ENCODE assay signal across 22 cellular contexts in the genomic region with DNA sequence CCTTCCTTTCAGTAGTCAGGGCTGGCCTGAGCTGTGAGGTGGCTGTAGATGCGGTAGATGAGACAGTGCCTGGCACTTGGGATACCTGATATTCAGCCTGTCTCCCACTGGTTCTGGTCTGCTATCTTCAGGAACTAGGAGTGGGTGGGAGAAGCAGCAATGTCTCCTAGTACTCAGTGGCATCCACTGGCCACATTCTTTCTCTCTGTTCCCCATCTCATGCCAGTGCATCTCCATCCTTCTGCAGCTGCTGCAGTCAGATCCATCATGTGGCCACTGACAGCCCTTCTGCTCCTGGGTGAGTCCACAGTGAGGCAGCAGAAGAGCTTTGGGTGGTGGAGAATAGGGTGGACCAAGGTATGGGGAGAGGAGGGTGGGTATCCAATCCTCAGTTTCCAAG. TPM values are rescaled to one million over a fixed set of nuclear protein-coding genes. Genes with fewer than 3 reads are reported as not detected.
DNase-seq lines count a peak whose midpoint lies in the region.
"Had no signal": no experiment of that assay in that cellular context is flagged by ENCODE, and none has a peak within 500 bp of the region (broad histone marks: within the 10 kb centered on the region; RNA-seq: fewer than 3 reads in every experiment).

No MANE protein-coding gene starts in this region.

- no peaks in the 10 kb centered on the region for H3K9me3 ChIP-seq in BLaER1 treated with 17β-estradiol and CSF1 and Interleukin-3, amounts not matched to agents 10 nM and 100 nM (replicated peaks in 1 of 11)
- H3K9me3 ChIP-seq in iPS-18c (ENCODE audit: control insufficient read depth, insufficient read depth, low read length): peaks cover 3% of the 10 kb centered on the region
- H3K9me3 ChIP-seq: Caco-2, heart right ventricle, neutrophil, SJSA1 had no signal

- peaks cover 0 to 58% (median 0%) of the 10 kb centered on the region in 11 experiments; a peak in 5 of 22 replicates for H4K20me1 ChIP-seq in BLaER1 treated with 17β-estradiol and CSF1 and Interleukin-3, amounts not matched to agents 10 nM and 100 nM

- peaks cover 0 to 99% (median 0%) of the 10 kb centered on the region in 11 experiments; a peak in 10 of 22 replicates for H3K27me3 ChIP-seq in BLaER1 treated with 17β-estradiol and CSF1 and Interleukin-3, amounts not matched to agents 10 nM and 100 nM
- H3K27me3 ChIP-seq: SJSA1 had no signal

- no peak overlapping the region for H3K4me3 ChIP-seq in BLaER1 treated with 17β-estradiol and CSF1 and Interleukin-3, amounts not matched to agents 10 nM and 100 nM
- H3K4me3 ChIP-seq in iPS-18c (ENCODE audit: insufficient read depth, low read depth, low read length): peak overlapping the region; percentile 6; the same call in 1 of the 2 replicates
- H3K4me3 ChIP-seq: heart right ventricle, SJSA1, skin epidermis had no signal

- no peak overlapping the region for H3K9ac ChIP-seq in BLaER1 treated with 17β-estradiol and CSF1 and Interleukin-3, amounts not matched to agents 10 nM and 100 nM

- H3K4me2 ChIP-seq in BLaER1 treated with 17β-estradiol and CSF1 and Interleukin-3, amounts not matched to agents 10 nM and 100 nM: peak overlapping the region in 9 of 11 experiments; percentile 11 to 80 (median 45); a peak in 14 of 22 replicates

- no peaks in the 10 kb centered on the region for H3K36me3 ChIP-seq in BLaER1 treated with 17β-estradiol and CSF1 and Interleukin-3, amounts not matched to agents 10 nM and 100 nM
- H3K36me3 ChIP-seq: heart right ventricle, neutrophil had no signal

- DNase-seq in MV-4-11 (lab: John Stamatoyannopoulos, UW): peak; percentile 32
- DNase-seq in GM19240 (ENCODE audit: insufficient read length, low spot score): no peak
- DNase-seq in NCI-H1930 (lab: John Stamatoyannopoulos, UW): no peak
- DNase-seq in ureter (ENCODE audit: low spot score): no peak
- DNase-seq: activated CD4-positive, alpha-beta T cell treated with anti-CD3 and anti-CD28 coated beads for 36 hours; activated CD8-positive, alpha-beta memory T cell treated with anti-CD3 and anti-CD28 coated beads for 24 hours; activated gamma-delta T cell; activated T-cell treated with anti-CD3 and anti-CD28 coated beads, Interleukin-2, amount 50 U/mL, for 1 hour; Caco-2; DMS79 treated with DMSO at 0.1 percent for 48 hours; heart right ventricle; NCI-H1092; NCI-H187; NCI-H526 treated with DMSO at 0.1 percent for 48 hours had no signal

- H3K4me1 ChIP-seq in BLaER1 treated with 17β-estradiol and CSF1 and Interleukin-3, amounts not matched to agents 10 nM and 100 nM: peaks cover 51 to 74% (median 63%) of the 10 kb centered on the region in 10 experiments
- H3K4me1 ChIP-seq: Caco-2 had no signal

- H3K27ac ChIP-seq in BLaER1 treated with 17β-estradiol and CSF1 and Interleukin-3, amounts not matched to agents 10 nM and 100 nM: no peak overlapping the region
- H3K27ac ChIP-seq: heart right ventricle, neutrophil, skin epidermis had no signal

RNA-seq across cellular contexts. Expression of a gene that starts 1.1 kb away (rescaled TPM):
- 3.9 TPM for total RNA-seq in ureter
- total RNA-seq: activated CD4-positive, alpha-beta T cell treated with anti-CD3 and anti-CD28 coated beads for 36 hours had no signal

RNA-seq across cellular contexts. Expression of a gene that starts 15.4 kb away (rescaled TPM):
- total RNA-seq in ureter: 0.75 TPM
- total RNA-seq: activated CD4-positive, alpha-beta T cell treated with anti-CD3 and anti-CD28 coated beads for 36 hours; Caco-2; chondrocyte; LHCN-M2; pulmonary artery endothelial cell had no signal

RNA-seq across cellular contexts. Expression of a gene that starts 27.2 kb away (rescaled TPM):
- 21.9 TPM for total RNA-seq in ureter

RNA-seq across cellular contexts. Expression of a gene that starts 43.7 kb away (rescaled TPM):
- 39.4 TPM for total RNA-seq in ureter

RNA-seq across cellular contexts. Expression of a gene that starts 59.5 kb away (rescaled TPM):
- 11.6 TPM for total RNA-seq in ureter
- total RNA-seq: activated CD4-positive, alpha-beta T cell treated with anti-CD3 and anti-CD28 coated beads for 36 hours; Caco-2; chondrocyte; LHCN-M2; pulmonary artery endothelial cell; SJSA1 had no signal
